19 cellular contexts compared by ENCODE assay signal in the genomic region with DNA sequence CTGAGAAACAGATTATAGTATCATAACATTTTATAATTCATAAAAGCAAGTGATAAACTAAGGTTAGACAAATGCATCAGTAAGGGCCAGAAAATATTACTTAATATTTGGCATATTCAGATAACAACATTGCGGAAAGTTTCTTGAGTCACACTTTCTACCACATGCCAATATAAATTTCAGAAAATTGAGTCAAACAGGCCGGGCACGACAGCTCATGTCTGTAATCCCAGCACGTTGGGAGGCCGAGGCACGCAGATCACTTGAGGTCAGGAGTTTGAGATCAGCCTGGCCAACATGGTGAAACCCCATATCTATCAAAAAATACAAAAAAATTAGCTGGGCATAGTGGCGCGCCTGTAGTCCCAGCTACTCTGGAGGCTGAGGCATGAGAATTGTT. TPM values are rescaled to one million over a fixed set of nuclear protein-coding genes. Genes with fewer than 3 reads are reported as not detected.
DNase-seq lines count a peak whose midpoint lies in the region; ATAC-seq and TF ChIP-seq lines count a peak whose summit lies in the region.
"Had no signal": no experiment of that assay in that cellular context is flagged by ENCODE, and none has a peak within 500 bp of the region (broad histone marks: within the 10 kb centered on the region; RNA-seq: fewer than 3 reads in every experiment).

No MANE protein-coding gene starts in this region.

- H3K9me3 ChIP-seq in MG63: no peaks in the 10 kb centered on the region
- no peaks in the 10 kb centered on the region for H3K9me3 ChIP-seq in trophoblast cell (ENCODE audit: insufficient read depth, low read depth, low read length)
- H3K9me3 ChIP-seq: Peyer's patch had no signal

- H3K36me3 ChIP-seq in MG63: peaks cover 10% of the 10 kb centered on the region; the same call in 1 of the 2 replicates
- H3K36me3 ChIP-seq in trophoblast cell (ENCODE audit: control insufficient read depth in 1 of 2, insufficient read depth in 2 of 2, low read length in 2 of 2): peaks cover 0 to 5% of the 10 kb centered on the region in 2 experiments

- H4K12ac ChIP-seq in trophoblast cell (ENCODE audit: low read depth, low read length): no peak overlapping the region

- no peak overlapping the region for H2AFZ ChIP-seq in trophoblast cell (ENCODE audit: insufficient read depth, low read length, poor library complexity)
- H2AFZ ChIP-seq: GM23338 had no signal

- no peak overlapping the region for H2BK5ac ChIP-seq in trophoblast cell (ENCODE audit: low read depth, low read length, poor library complexity)

- peaks cover 8% of the 10 kb centered on the region for H3K4me1 Mint-ChIP-seq in T-helper 2 cell treated with Interferon-gamma antibody and Interleukin-4, amounts not matched to agents 5 μg/mL and 100 μg/mL, for 36 hours (ENCODE audit: low read depth)
- H3K4me1 Mint-ChIP-seq: B cell had no signal

- no peaks in the 10 kb centered on the region for H3K79me1 ChIP-seq in trophoblast cell (ENCODE audit: low read length)

- no peak overlapping the region for H4K8ac ChIP-seq in trophoblast cell (ENCODE audit: low read depth, low read length)

- ATAC-seq in GM19452 (IDR thresholded peaks at IDR 0.05; ENCODE audit: unreplicated experiment): no peak
- ATAC-seq: GM23338 had no signal

- no peak overlapping the region for H2BK12ac ChIP-seq in trophoblast cell (ENCODE audit: low read length)

- no peak overlapping the region for H3K9ac ChIP-seq in trophoblast cell (ENCODE audit: low read length)

- no peak overlapping the region for H2AK5ac ChIP-seq in trophoblast cell (ENCODE audit: low read length)

- no peak for TF ChIP-seq CTCF in coronary artery (IDR thresholded peaks at IDR 0.05)

- H3K4me1 ChIP-seq in trophoblast cell (ENCODE audit: control insufficient read depth in 1 of 2, insufficient read depth in 2 of 2, low read length in 2 of 2): no peaks in the 10 kb centered on the region
- H3K4me1 ChIP-seq: Peyer's patch had no signal

- H3K4me3 ChIP-seq in MG63 (no peak overlapping the region), coronary artery (no peak overlapping the region), trophoblast cell (ENCODE audit: low read depth, low read length) (no peak overlapping the region)
- H3K4me3 ChIP-seq: GM23338, Peyer's patch had no signal

- no peaks in the 10 kb centered on the region for H3K79me2 ChIP-seq in trophoblast cell (ENCODE audit: control insufficient read depth, insufficient read depth, low read length, poor library complexity)

- no peak overlapping the region for H3K4me2 ChIP-seq in trophoblast cell (ENCODE audit: low read length)
- H3K4me2 ChIP-seq: GM23338 had no signal

- H3K27ac ChIP-seq in coronary artery (peak overlapping the region; percentile 52 to 62), trophoblast cell (ENCODE audit: low read depth, low read length) (no peak overlapping the region)
- H3K27ac ChIP-seq: Peyer's patch had no signal

- no peak overlapping the region for H3K18ac ChIP-seq in trophoblast cell (ENCODE audit: low read length)

- no peak overlapping the region for H3K14ac ChIP-seq in trophoblast cell (ENCODE audit: low read length)

- no peak overlapping the region for H3K4me3 Mint-ChIP-seq in T-helper 2 cell treated with Interferon-gamma antibody and Interleukin-4, amounts not matched to agents 5 μg/mL and 100 μg/mL, for 36 hours
- H3K4me3 Mint-ChIP-seq: B cell; CD4-positive, alpha-beta T cell; GM23338 had no signal

- no peak overlapping the region for H4K91ac ChIP-seq in trophoblast cell (ENCODE audit: low read depth, low read length)

- peaks cover 36% of the 10 kb centered on the region for H3K36me3 Mint-ChIP-seq in T-helper 2 cell treated with Interferon-gamma antibody and Interleukin-4, amounts not matched to agents 5 μg/mL and 100 μg/mL, for 36 hours (ENCODE audit: low read depth)

- H3K4ac ChIP-seq in trophoblast cell (ENCODE audit: low read depth, low read length): no peak overlapping the region

- H3K27me3 Mint-ChIP-seq in T-helper 2 cell treated with Interferon-gamma antibody and Interleukin-4, amounts not matched to agents 5 μg/mL and 100 μg/mL, for 36 hours (ENCODE audit: low read depth): no peaks in the 10 kb centered on the region
- H3K27me3 Mint-ChIP-seq: B cell; CD4-positive, alpha-beta T cell had no signal

- DNase-seq in AG20443 (ENCODE audit: low spot score): peak; percentile 15
- DNase-seq in MG63: peak; percentile 27
- DNase-seq in coronary artery (ENCODE audit: low spot score): no peak
- DNase-seq in trophoblast cell: peak; percentile 51 to 70
- DNase-seq in SW 1271 (lab: John Stamatoyannopoulos, UW): no peak
- DNase-seq in NCI-H1105 treated with DMSO at 0.1 percent for 48 hours (lab: John Stamatoyannopoulos, UW): no peak
- DNase-seq in T-helper 2 cell treated with Interferon-gamma antibody and Interleukin-4, amounts not matched to agents 5 μg/mL and 100 μg/mL, for 36 hours (ENCODE audit: low spot score): no peak
- DNase-seq: ACHN; Calu3; CD4-positive, alpha-beta T cell; DMS79; NCI-H1092 treated with DMSO at 0.1 percent for 48 hours; NCI-H187; NCI-H510A treated with DMSO at 0.1 percent for 48 hours; Peyer's patch; SIG-M5 had no signal

- H3K23ac ChIP-seq in trophoblast cell (ENCODE audit: low read length): no peak overlapping the region

- H3K27ac Mint-ChIP-seq in T-helper 2 cell treated with Interferon-gamma antibody and Interleukin-4, amounts not matched to agents 5 μg/mL and 100 μg/mL, for 36 hours: no peak overlapping the region
- H3K27ac Mint-ChIP-seq: B cell; CD4-positive, alpha-beta T cell; GM23338 had no signal

- no peaks in the 10 kb centered on the region for H3K9me3 Mint-ChIP-seq in T-helper 2 cell treated with Interferon-gamma antibody and Interleukin-4, amounts not matched to agents 5 μg/mL and 100 μg/mL, for 36 hours
- H3K9me3 Mint-ChIP-seq: CD4-positive, alpha-beta T cell; GM23338 had no signal

- H3K27me3 ChIP-seq in MG63: no peaks in the 10 kb centered on the region
- H3K27me3 ChIP-seq in trophoblast cell (ENCODE audit: insufficient read depth, low read length): no peaks in the 10 kb centered on the region
- H3K27me3 ChIP-seq: Peyer's patch had no signal

- H2BK120ac ChIP-seq in trophoblast cell (ENCODE audit: insufficient read depth, low read length, poor library complexity): no peak overlapping the region

- no CpG with 5 or more reads among the region's 8 CpGs for WGBS in trophoblast cell (ENCODE audit: extremely low coverage, insufficient coverage, insufficient read length)

RNA-seq across cellular contexts. Expression of gene SLC38A9, which starts 47.1 kb away (rescaled TPM):
- 12.9 and 30.0 TPM in 2 replicates for total RNA-seq in MG63 (2014; rRNA removed; shearing (Covaris generic); ENCODE audit: low replicate concordance)
- polyA plus RNA-seq in trophoblast cell (2013): 131 and 150 TPM in 2 replicates

Comparison
In these comparisons a context has a peak if more than half of its experiments do, and no peak if none do; other contexts are left out.
1. DNase-seq: peak in AG20443 (single experiment), MG63 (single experiment) and trophoblast cell (2 of 2); none in coronary artery (single experiment), SW 1271 (0 of 2), NCI-H1105 treated with DMSO at 0.1 percent for 48 hours (single experiment) and T-helper 2 cell treated with Interferon-gamma antibody and Interleukin-4, amounts not matched to agents 5 μg/mL and 100 μg/mL, for 36 hours (single experiment).